Comparison of ENCODE assay signal across 22 cellular contexts in genomic region chr2:209307161-209308001, GRCh38.
DNase-seq lines count a peak whose midpoint lies in the region; ATAC-seq and TF ChIP-seq lines count a peak whose summit lies in the region.
"Had no signal": no experiment of that assay in that cellular context is flagged by ENCODE, and none has a peak within 500 bp of the region (broad histone marks: within the 10 kb centered on the region; RNA-seq: fewer than 3 reads in every experiment).

No MANE protein-coding gene starts in this region.

- H2BK120ac ChIP-seq in neuronal stem cell (ENCODE audit: low read depth, low read length): no peak overlapping the region

- H2BK5ac ChIP-seq in neuronal stem cell (ENCODE audit: low read length): no peak overlapping the region

- no peaks in the 10 kb centered on the region for H3K36me3 ChIP-seq in neuronal stem cell (replicated peaks in 1 of 2; ENCODE audit: control insufficient read depth in 2 of 2, insufficient read depth in 2 of 2, low read length in 2 of 2)
- H3K36me3 ChIP-seq: MG63, Peyer's patch had no signal

- no CpG with 5 or more reads among the region's 10 CpGs for WGBS in neuronal stem cell (ENCODE audit: extremely low coverage in 2 of 2, insufficient read length in 2 of 2, insufficient replicate concordance in 1 of 2), 2 donors

- H3K27ac Mint-ChIP-seq in natural killer cell treated with Interleukin-12 subunit alpha and Interleukin-12 subunit beta and Interleukin-15 and Interleukin-18, amount 100 ng/mL, for 72 hours: no peak overlapping the region
- H3K27ac Mint-ChIP-seq in natural killer cell: no peak overlapping the region
- H3K27ac Mint-ChIP-seq in chondrocyte (ENCODE audit: unreplicated experiment): no peak overlapping the region
- no peak overlapping the region for H3K27ac Mint-ChIP-seq in glutamatergic neuron (ENCODE audit: unreplicated experiment)
- H3K27ac Mint-ChIP-seq: CD4-positive, alpha-beta T cell; HFFc6; IgD-negative memory B cell had no signal

- no peaks in the 10 kb centered on the region for H3K27me3 Mint-ChIP-seq in natural killer cell treated with Interleukin-12 subunit alpha and Interleukin-12 subunit beta and Interleukin-15 and Interleukin-18, amount 100 ng/mL, for 72 hours
- H3K27me3 Mint-ChIP-seq in natural killer cell (ENCODE audit: low read depth in 2 of 2): no peaks in the 10 kb centered on the region
- peaks cover 38% of the 10 kb centered on the region for H3K27me3 Mint-ChIP-seq in chondrocyte (ENCODE audit: low read depth)
- no peaks in the 10 kb centered on the region for H3K27me3 Mint-ChIP-seq in glutamatergic neuron (ENCODE audit: unreplicated experiment)
- H3K27me3 Mint-ChIP-seq: CD4-positive, alpha-beta T cell; IgD-negative memory B cell had no signal

- TF ChIP-seq CTCF in natural killer cell (IDR thresholded peaks at IDR 0.05) (no peak), chondrocyte (IDR thresholded peaks at IDR 0.05) (no peak), glutamatergic neuron (IDR thresholded peaks at IDR 0.05; ENCODE audit: partially characterized antibody, unreplicated experiment) (no peak)

- H2AK5ac ChIP-seq in neuronal stem cell (ENCODE audit: low read depth, low read length): no peak overlapping the region

- no peaks in the 10 kb centered on the region for H3K36me3 Mint-ChIP-seq in natural killer cell treated with Interleukin-12 subunit alpha and Interleukin-12 subunit beta and Interleukin-15 and Interleukin-18, amount 100 ng/mL, for 72 hours
- no peaks in the 10 kb centered on the region for H3K36me3 Mint-ChIP-seq in natural killer cell
- no peaks in the 10 kb centered on the region for H3K36me3 Mint-ChIP-seq in chondrocyte (ENCODE audit: low read depth)
- H3K36me3 Mint-ChIP-seq in glutamatergic neuron (ENCODE audit: unreplicated experiment): no peaks in the 10 kb centered on the region

- no peak overlapping the region for H2AFZ ChIP-seq in neuronal stem cell (ENCODE audit: low read length)

- no peak overlapping the region for H3K18ac ChIP-seq in neuronal stem cell (ENCODE audit: low read length)

- DNase-seq in natural killer cell treated with Interleukin-12 subunit alpha and Interleukin-12 subunit beta and Interleukin-15 and Interleukin-18, amount 100 ng/mL, for 72 hours (ENCODE audit: low spot score): no peak
- DNase-seq in natural killer cell (no peak), chondrocyte (ENCODE audit: low spot score) (peak; percentile 75), neuronal stem cell (ENCODE audit: low spot score) (no peak), glutamatergic neuron (no peak)
- DNase-seq: CD4-positive, alpha-beta T cell; DMS153; EL; HFFc6; Kasumi-1; MG63; NCI-H1048; NCI-H1436; NCI-H1930; NCI-H345; NCI-H524 treated with DMSO at 0.1 percent for 48 hours; Peyer's patch had no signal

- no peak overlapping the region for H3K4me3 Mint-ChIP-seq in natural killer cell treated with Interleukin-12 subunit alpha and Interleukin-12 subunit beta and Interleukin-15 and Interleukin-18, amount 100 ng/mL, for 72 hours
- no peak overlapping the region for H3K4me3 Mint-ChIP-seq in natural killer cell
- H3K4me3 Mint-ChIP-seq in chondrocyte (ENCODE audit: unreplicated experiment): no peak overlapping the region
- no peak overlapping the region for H3K4me3 Mint-ChIP-seq in glutamatergic neuron (ENCODE audit: unreplicated experiment)
- H3K4me3 Mint-ChIP-seq: CD4-positive, alpha-beta T cell; HFFc6; IgD-negative memory B cell had no signal

- no peak overlapping the region for H3K27ac ChIP-seq in neuronal stem cell (replicated peaks; ENCODE audit: low read length)
- H3K27ac ChIP-seq: HL-60, Peyer's patch had no signal

- H3K27me3 ChIP-seq in neuronal stem cell (ENCODE audit: control insufficient read depth in 3 of 3, insufficient read depth in 3 of 3, low read depth in 1 of 3, low read length in 3 of 3): no peaks in the 10 kb centered on the region
- H3K27me3 ChIP-seq: MG63, Peyer's patch had no signal

- H3K23ac ChIP-seq in neuronal stem cell (ENCODE audit: low read depth, low read length, poor library complexity): peak overlapping the region; percentile 9

- H4K8ac ChIP-seq in neuronal stem cell (ENCODE audit: low read depth, low read length): no peak overlapping the region

- peak; percentile 24 to 43 for ATAC-seq in natural killer cell treated with Interleukin-12 subunit alpha and Interleukin-12 subunit beta and Interleukin-15 and Interleukin-18, amount 100 ng/mL, for 72 hours
- ATAC-seq in natural killer cell: no peak
- ATAC-seq in HG03342 (IDR thresholded peaks at IDR 0.05; ENCODE audit: unreplicated experiment): no peak
- no peak for ATAC-seq in HG02610 (IDR thresholded peaks at IDR 0.05; ENCODE audit: unreplicated experiment)
- ATAC-seq: GM12878 had no signal

- H2BK15ac ChIP-seq in neuronal stem cell (ENCODE audit: low read length): no peak overlapping the region

- intact Hi-C loops in natural killer cell (cut with micrococcal nuclease): no loop called here

- H3K14ac ChIP-seq in neuronal stem cell (ENCODE audit: low read length): no peak overlapping the region

- no peak overlapping the region for H4K91ac ChIP-seq in neuronal stem cell (ENCODE audit: low read depth, low read length, poor library complexity)

- H3K4me1 ChIP-seq in neuronal stem cell (ENCODE audit: control insufficient read depth in 2 of 2, insufficient read depth in 1 of 2, low read depth in 1 of 2, low read length in 2 of 2): peaks cover 0 to 1% of the 10 kb centered on the region in 2 donors
- H3K4me1 ChIP-seq: Peyer's patch had no signal

- H3K4me3 ChIP-seq in neuronal stem cell (ENCODE audit: low read length in 2 of 2): no peak overlapping the region
- H3K4me3 ChIP-seq: GM12878, MG63, Peyer's patch had no signal

- no peaks in the 10 kb centered on the region for H3K4me1 Mint-ChIP-seq in natural killer cell treated with Interleukin-12 subunit alpha and Interleukin-12 subunit beta and Interleukin-15 and Interleukin-18, amount 100 ng/mL, for 72 hours (ENCODE audit: low read depth in 2 of 2)
- H3K4me1 Mint-ChIP-seq in natural killer cell (no peaks in the 10 kb centered on the region), chondrocyte (ENCODE audit: low read depth) (no peaks in the 10 kb centered on the region), glutamatergic neuron (ENCODE audit: low read depth, unreplicated experiment) (no peaks in the 10 kb centered on the region)

- H3K4me2 ChIP-seq in neuronal stem cell (ENCODE audit: insufficient read depth, low read length, poor library complexity, severe bottlenecking): no peak overlapping the region

- H3K9me3 Mint-ChIP-seq in natural killer cell treated with Interleukin-12 subunit alpha and Interleukin-12 subunit beta and Interleukin-15 and Interleukin-18, amount 100 ng/mL, for 72 hours: peaks cover 13% of the 10 kb centered on the region
- H3K9me3 Mint-ChIP-seq in natural killer cell (peaks cover 7 to 11% of the 10 kb centered on the region in 2 donors), chondrocyte (ENCODE audit: low read depth) (no peaks in the 10 kb centered on the region), glutamatergic neuron (ENCODE audit: unreplicated experiment) (no peaks in the 10 kb centered on the region)
- H3K9me3 Mint-ChIP-seq: CD4-positive, alpha-beta T cell; IgD-negative memory B cell had no signal

- H3K9me3 ChIP-seq in neuronal stem cell (replicated peaks in 1 of 2; ENCODE audit: control insufficient read depth in 2 of 2, insufficient read depth in 1 of 2, low read depth in 1 of 2, low read length in 2 of 2): no peaks in the 10 kb centered on the region
- H3K9me3 ChIP-seq: MG63, Peyer's patch had no signal

- H2BK12ac ChIP-seq in neuronal stem cell (ENCODE audit: low read length): no peak overlapping the region

- no peak overlapping the region for H3K4ac ChIP-seq in neuronal stem cell (ENCODE audit: low read length)

- no peak overlapping the region for H3K9ac ChIP-seq in neuronal stem cell (ENCODE audit: low read depth, low read length, poor library complexity)

- H3K79me1 ChIP-seq in neuronal stem cell (ENCODE audit: low read depth, low read length): no peaks in the 10 kb centered on the region

Comparison
In these comparisons a context has a peak if more than half of its experiments do, and no peak if none do; other contexts are left out.
1. ATAC-seq: peak in natural killer cell treated with Interleukin-12 subunit alpha and Interleukin-12 subunit beta and Interleukin-15 and Interleukin-18, amount 100 ng/mL, for 72 hours (2 of 2); none in natural killer cell (0 of 3), HG03342 (single experiment) and HG02610 (single experiment).